34 cellular contexts compared by ENCODE assay signal in the genomic region with DNA sequence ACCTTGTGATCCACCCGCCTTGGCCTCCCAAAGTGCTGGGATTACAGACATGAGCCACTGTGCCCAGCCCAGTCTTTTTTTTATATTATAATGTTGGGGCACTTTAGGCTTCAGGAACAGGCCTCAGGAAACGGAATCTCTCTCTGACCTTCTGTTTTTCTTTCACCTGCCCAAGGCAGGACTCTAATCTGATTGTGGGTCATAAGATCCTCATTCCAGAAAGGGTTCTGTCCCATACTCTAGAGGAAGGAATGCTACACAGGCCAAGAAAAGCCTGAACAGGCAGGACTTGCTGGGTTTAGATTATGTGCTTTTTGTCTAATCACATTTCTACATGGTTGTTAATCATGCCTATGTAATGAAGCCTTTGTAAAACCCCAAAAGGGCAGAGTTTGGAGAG.
"Had no signal": no experiment of that assay in that cellular context is flagged by ENCODE, and none has a peak within 500 bp of the region (broad histone marks: within the 10 kb centered on the region; RNA-seq: fewer than 3 reads in every experiment).

No MANE protein-coding gene starts in this region.

- FAIRE-seq: astrocyte, TTC549 had no signal

- H3K4me1 ChIP-seq: adrenal gland, breast epithelium had no signal

- H3K27me3 ChIP-seq: adrenal gland, body of pancreas, brain microvascular endothelial cell, breast epithelium had no signal

- DNase-seq: activated B cell treated with CpG ODN at 0.5 μM for 24 hours; activated CD4-positive, alpha-beta memory T cell treated with anti-CD3 and anti-CD28 coated beads for 36 hours; activated CD4-positive, alpha-beta T cell treated with anti-CD3 and anti-CD28 coated beads for 4 hours; activated CD4-positive, alpha-beta T cell treated with anti-CD3 and anti-CD28 coated beads, Interleukin-2, amount 10 ng/mL, durations not matched to agents 24 days and 14 days; activated CD4-positive, alpha-beta T cell treated with anti-CD3 and anti-CD28 coated beads, Interleukin-2, amount 50 U/mL, for 1 hour; activated CD4-positive, alpha-beta T cell treated with anti-CD3 and anti-CD28 coated beads, Interleukin-2, amount 50 U/mL, for 4 hours; activated CD4-positive, CD25-positive, alpha-beta regulatory T cell treated with anti-CD3 and anti-CD28 coated beads, Interleukin-2, amount 50 U/mL, for 72 hours; activated CD8-positive, alpha-beta memory T cell treated with anti-CD3 and anti-CD28 coated beads, Interleukin-2, amount 50 U/mL, for 4 hours; activated CD8-positive, alpha-beta T cell treated with anti-CD3 and anti-CD28 coated beads for 36 hours; activated effector memory CD4-positive, alpha-beta T cell treated with anti-CD3 and anti-CD28 coated beads, Interleukin-2, amount 50 U/mL, for 16 hours; activated gamma-delta T cell treated with Interleukin-2 at 50 U/mL for 16 hours; activated naive CD4-positive, alpha-beta T cell; activated naive CD4-positive, alpha-beta T cell treated with anti-CD3 and anti-CD28 coated beads for 36 hours; activated naive CD4-positive, alpha-beta T cell treated with anti-CD3 and anti-CD28 coated beads, Interleukin-2, amount 50 U/mL, for 16 hours; activated naive CD8-positive, alpha-beta T cell treated with anti-CD3 and anti-CD28 coated beads for 36 hours; activated T-cell treated with anti-CD3 and anti-CD28 coated beads for 4 hours; activated T-cell treated with anti-CD3 and anti-CD28 coated beads, Interleukin-2, amount 50 U/mL, for 1 hour; activated T-cell treated with anti-CD3 and anti-CD28 coated beads, Interleukin-2, amount 50 U/mL, for 4 hours; activated T-cell treated with anti-CD3 and anti-CD28 coated beads, Interleukin-2, amount 50 U/mL, for 72 hours; adrenal gland; amniotic stem cell; aorta; body of pancreas; brain microvascular endothelial cell; central memory CD4-positive, alpha-beta T cell; T-helper 1 cell; T-helper 2 cell; T-helper 9 cell had no signal

- H3K36me3 ChIP-seq: adrenal gland, brain microvascular endothelial cell, breast epithelium had no signal

- H3K4me3 ChIP-seq: adrenal gland, body of pancreas, breast epithelium had no signal

- H3K27ac ChIP-seq: adrenal gland, body of pancreas, brain microvascular endothelial cell, VCaP had no signal

- H3K9me3 ChIP-seq: adrenal gland, body of pancreas, breast epithelium had no signal

- ATAC-seq: activated CD8-positive, alpha-beta T cell treated with anti-CD3 and anti-CD28 coated beads for 36 hours; activated naive CD4-positive, alpha-beta T cell treated with anti-CD3 and anti-CD28 coated beads, Interleukin-2, amount 50 U/mL, for 72 hours; activated T-cell treated with anti-CD3 and anti-CD28 coated beads, Interleukin-2, amount 50 U/mL, for 4 hours; activated T-cell treated with anti-CD3 and anti-CD28 coated beads, Interleukin-2, amount 50 U/mL, for 72 hours; activated T-helper 17 cell treated with anti-CD3 and anti-CD28 coated beads, Interleukin-2, amount 50 U/mL, for 72 hours; body of pancreas had no signal
